ENCODE assay signal across 8 cellular contexts in genomic region chr19:39341720-39342604, GRCh38. TPM values are rescaled to one million over a fixed set of nuclear protein-coding genes. Genes with fewer than 3 reads are reported as not detected.
DNase-seq lines count a peak whose midpoint lies in the region; TF ChIP-seq lines count a peak whose summit lies in the region.

Gene SAMD4B, plus strand, starts transcription at chr19:39342421. Its CDS starts 14,473 bp downstream, at chr19:39356894.

- H4K20me1 ChIP-seq in MM.1S (ENCODE audit: insufficient read depth, low read length): no peaks in the 10 kb centered on the region
- H4K20me1 ChIP-seq in neural progenitor cell (ENCODE audit: low read depth): peaks cover 44% of the 10 kb centered on the region

- H3K27ac Mint-ChIP-seq in neural progenitor cell: peak within 1 kb of the TSS; percentile 67

- peaks cover 12% of the 10 kb centered on the region for H3K27me3 Mint-ChIP-seq in neural progenitor cell (ENCODE audit: insufficient read depth, low read depth)

- peaks cover 55% of the 10 kb centered on the region for H3K79me2 ChIP-seq in MM.1S (ENCODE audit: low read length)
- peaks cover 53% of the 10 kb centered on the region for H3K79me2 ChIP-seq in neural progenitor cell (ENCODE audit: low read depth)

- H3K9me3 ChIP-seq in MM.1S (replicated peaks; ENCODE audit: insufficient read depth, low read length) (no peaks in the 10 kb centered on the region), neural progenitor cell (ENCODE audit: low read depth) (no peaks in the 10 kb centered on the region)

- H3K27me3 ChIP-seq in MM.1S (replicated peaks; ENCODE audit: insufficient read depth, low read length) (no peaks in the 10 kb centered on the region), neural progenitor cell (no peaks in the 10 kb centered on the region)

- DNase-seq in GF-D8 (lab: John Stamatoyannopoulos, UW) (peak; percentile 96), HCEC 1CT (peak; percentile 97), MM.1S (peak; percentile 98), SIG-M5 (lab: John Stamatoyannopoulos, UW) (peak; percentile 84), activated gamma-delta T cell treated with Interleukin-2 at 50 U/mL for 16 hours (peak; percentile 99), foreskin fibroblast (peak; percentile 98 to 99), neural progenitor cell (ENCODE audit: low spot score) (peak; percentile 100), stromal cell of bone marrow (ENCODE audit: low read depth) (peak; percentile 95)

- H3K4me3 Mint-ChIP-seq in neural progenitor cell: peak within 1 kb of the TSS; percentile 92

- H3K27ac ChIP-seq in MM.1S (ENCODE audit: low read length): peak within 1 kb of the TSS; percentile 48
- no peak within 1 kb of the TSS for H3K27ac ChIP-seq in neural progenitor cell

- H3K4me2 ChIP-seq in MM.1S (ENCODE audit: low read depth, low read length): peak within 1 kb of the TSS; percentile 99
- peak within 1 kb of the TSS; percentile 85 for H3K4me2 ChIP-seq in neural progenitor cell

- peak within 1 kb of the TSS; percentile 93 for H3K9ac ChIP-seq in MM.1S (ENCODE audit: low read length)
- peak within 1 kb of the TSS; percentile 92 for H3K9ac ChIP-seq in neural progenitor cell

- H2AFZ ChIP-seq in MM.1S (ENCODE audit: low read length): peak within 1 kb of the TSS; percentile 92
- peak within 1 kb of the TSS; percentile 95 for H2AFZ ChIP-seq in neural progenitor cell (replicated peaks)

- TF ChIP-seq CTCF in MM.1S (IDR thresholded peaks at IDR 0.05; ENCODE audit: low read length) (peak; percentile 52), foreskin fibroblast (IDR thresholded peaks at IDR 0.05; ENCODE audit: low read depth, low read length) (peak; percentile 51), neural progenitor cell (IDR thresholded peaks at IDR 0.05) (peak; percentile 66)

- H3K36me3 Mint-ChIP-seq in neural progenitor cell: peaks cover 11% of the 10 kb centered on the region

- H3K4me1 Mint-ChIP-seq in neural progenitor cell: peaks cover 35% of the 10 kb centered on the region

- H3K4me1 ChIP-seq in MM.1S (ENCODE audit: low read length) (peaks cover 12% of the 10 kb centered on the region), neural progenitor cell (peaks cover 22% of the 10 kb centered on the region)

- H3K36me3 ChIP-seq in MM.1S (replicated peaks; ENCODE audit: insufficient read depth, low read length): no peaks in the 10 kb centered on the region
- H3K36me3 ChIP-seq in neural progenitor cell: no peaks in the 10 kb centered on the region

- H3K4me3 ChIP-seq in MM.1S (ENCODE audit: low read length): peak within 1 kb of the TSS; percentile 90
- H3K4me3 ChIP-seq in foreskin fibroblast (ENCODE audit: low read depth in 1 of 2, low read length in 2 of 2): peak within 1 kb of the TSS; percentile 76 to 89
- peak within 1 kb of the TSS; percentile 96 for H3K4me3 ChIP-seq in neural progenitor cell

- H3K9me3 Mint-ChIP-seq in neural progenitor cell: no peaks in the 10 kb centered on the region

- no peaks in the 10 kb centered on the region for H3K9me2 ChIP-seq in MM.1S (replicated peaks; ENCODE audit: insufficient read depth, low read length)

- H3F3A ChIP-seq in MM.1S (ENCODE audit: insufficient read depth, low read length) (no peaks in the 10 kb centered on the region), neural progenitor cell (ENCODE audit: low read depth) (no peaks in the 10 kb centered on the region)

RNA-seq across cellular contexts. Expression of gene SAMD4B, which starts in this region (rescaled TPM):
- total RNA-seq in neural progenitor cell (ENCODE audit: low replicate concordance): 32.8 and 105 TPM in 2 replicates
